In genomic region chr19:48246101-48246500, GRCh38 we compare ENCODE assay signal across 17 cellular contexts. TPM values are rescaled to one million over a fixed set of nuclear protein-coding genes. Genes with fewer than 3 reads are reported as not detected.
DNase-seq lines count a peak whose midpoint lies in the region; ATAC-seq, FAIRE-seq and TF ChIP-seq lines count a peak whose summit lies in the region.
"Had no signal": no experiment of that assay in that cellular context is flagged by ENCODE, and none has a peak within 500 bp of the region (broad histone marks: within the 10 kb centered on the region; RNA-seq: fewer than 3 reads in every experiment).

No MANE protein-coding gene starts in this region.

- CTCF ChIA-PET in endothelial cell of umbilical vein (lab: Charles Lee), result interaction anchor here (0.7 to 1.9 kb wide), 5 partner anchors 9 to 282 kb away, joined by 3 to 21 read pairs (median 4); partner anchors contain the start of gene CARD8

- TF ChIP-seq CTCF in left ventricle myocardium inferior (IDR thresholded peaks at IDR 0.05; ENCODE audit: borderline replicate concordance), result no peak
- TF ChIP-seq CTCF in heart left ventricle (IDR thresholded peaks at IDR 0.05), result no peak
- no peak for TF ChIP-seq CTCF in endothelial cell of umbilical vein (IDR thresholded peaks at IDR 0.05; ENCODE audit: extremely low read depth in 1 of 2, insufficient read depth in 1 of 2, low read depth in 1 of 2, low read length in 2 of 2)
- TF ChIP-seq CTCF in esophagus muscularis mucosa (IDR thresholded peaks at IDR 0.05), result no peak

- peak overlapping the region; percentile 12 for H3K4me3 ChIP-seq in left ventricle myocardium inferior
- H3K4me3 ChIP-seq in heart left ventricle, result no peak overlapping the region
- no peak overlapping the region for H3K4me3 ChIP-seq in endothelial cell of umbilical vein (replicated peaks in 1 of 3; ENCODE audit: insufficient read depth in 1 of 3, low read depth in 1 of 3, low read length in 3 of 3)
- H3K4me3 ChIP-seq in esophagus muscularis mucosa, result no peak overlapping the region
- H3K4me3 ChIP-seq: cardiac muscle cell, dorsolateral prefrontal cortex, HAP-1 had no signal

- no peaks in the 10 kb centered on the region for H3K9me1 ChIP-seq in endothelial cell of umbilical vein (replicated peaks; ENCODE audit: control insufficient read depth, extremely low read depth, insufficient read depth, low read length)

- H3K27ac ChIP-seq in left ventricle myocardium inferior (replicated peaks) (no peak overlapping the region), heart left ventricle (no peak overlapping the region), endothelial cell of umbilical vein (ENCODE audit: insufficient read depth, low read depth, low read length) (peak overlapping the region; percentile 15), esophagus muscularis mucosa (replicated peaks in 1 of 4) (no peak overlapping the region)
- H3K27ac ChIP-seq: cardiac muscle cell, dorsolateral prefrontal cortex, VCaP had no signal

- peaks cover 60% of the 10 kb centered on the region for H3K79me2 ChIP-seq in endothelial cell of umbilical vein (ENCODE audit: control insufficient read depth, insufficient read depth, low read length)

- H3K27ac Mint-ChIP-seq in T-helper 17 cell, result peak overlapping the region; percentile 95

- intact Hi-C loops in left ventricle myocardium inferior (cut with micrococcal nuclease) (no loop called here), heart left ventricle (cut with DNase I) (loop anchor here in 2 of 10 donors (5.0 kb wide), 2 partner anchors 34 to 44 kb away; no protein-coding TSS in a partner anchor), endothelial cell of umbilical vein (cut with micrococcal nuclease) (no loop called here), esophagus muscularis mucosa (cut with DNase I) (no loop called here)

- H3K9ac ChIP-seq in endothelial cell of umbilical vein (replicated peaks; ENCODE audit: extremely low read depth, insufficient read depth, low read length), result no peak overlapping the region

- no peak for DNase-seq in left ventricle myocardium inferior
- DNase-seq in heart left ventricle, result no peak
- no peak for DNase-seq in T-helper 17 cell
- DNase-seq in endothelial cell of umbilical vein (ENCODE audit: low read depth, low spot score), result no peak
- no peak for DNase-seq in esophagus muscularis mucosa (ENCODE audit: extremely low spot score)
- no peak for DNase-seq in Ammon's horn (ENCODE audit: low spot score)
- DNase-seq: dorsolateral prefrontal cortex, KG1, left ventricle myocardium superior, NCI-H1092, NCI-H524 had no signal

- H3K27me3 ChIP-seq in left ventricle myocardium inferior (ENCODE audit: low read depth), result no peaks in the 10 kb centered on the region
- H3K27me3 ChIP-seq in heart left ventricle, result no peaks in the 10 kb centered on the region
- H3K27me3 ChIP-seq in endothelial cell of umbilical vein (ENCODE audit: control insufficient read depth in 2 of 2, insufficient read depth in 2 of 2, low read length in 2 of 2), result no peaks in the 10 kb centered on the region
- H3K27me3 ChIP-seq in esophagus muscularis mucosa, result no peaks in the 10 kb centered on the region
- H3K27me3 ChIP-seq: cardiac muscle cell, dorsolateral prefrontal cortex had no signal

- no peak for TF ChIP-seq POLR2A in heart left ventricle (IDR thresholded peaks at IDR 0.05)
- TF ChIP-seq POLR2A in endothelial cell of umbilical vein (IDR thresholded peaks at IDR 0.05; ENCODE audit: low read depth, low read length), result no peak
- TF ChIP-seq POLR2A in esophagus muscularis mucosa (IDR thresholded peaks at IDR 0.05; ENCODE audit: low read depth), result no peak

- H3K36me3 Mint-ChIP-seq in T-helper 17 cell (ENCODE audit: low read depth), result peaks cover 4% of the 10 kb centered on the region

- peak overlapping the region; percentile 33 for H3K4me3 Mint-ChIP-seq in T-helper 17 cell

- ATAC-seq in heart left ventricle, result no peak
- no peak for ATAC-seq in T-helper 17 cell
- no peak for ATAC-seq in HG02884 (IDR thresholded peaks at IDR 0.05; ENCODE audit: unreplicated experiment)
- no peak for ATAC-seq in GM18909 (IDR thresholded peaks at IDR 0.05; ENCODE audit: poor library complexity, unreplicated experiment)
- ATAC-seq: left ventricle myocardium superior, sciatic nerve had no signal

- H4K20me1 ChIP-seq in endothelial cell of umbilical vein (replicated peaks; ENCODE audit: control insufficient read depth, extremely low read depth, insufficient read depth, low read length), result no peaks in the 10 kb centered on the region

- POLR2A ChIA-PET in endothelial cell of umbilical vein (lab: Charles Lee), result no interaction called here

- H3K9me3 ChIP-seq in left ventricle myocardium inferior (replicated peaks) (no peaks in the 10 kb centered on the region), heart left ventricle (no peaks in the 10 kb centered on the region), T-helper 17 cell (ENCODE audit: control insufficient read depth, low read length, poor library complexity, severe bottlenecking) (no peaks in the 10 kb centered on the region), endothelial cell of umbilical vein (replicated peaks; ENCODE audit: control insufficient read depth, insufficient read depth, low read length) (no peaks in the 10 kb centered on the region), esophagus muscularis mucosa (no peaks in the 10 kb centered on the region)
- H3K9me3 ChIP-seq: HAP-1 had no signal

- peak overlapping the region; percentile 100 for H3K4me2 ChIP-seq in endothelial cell of umbilical vein (ENCODE audit: insufficient read depth, low read length)

- dilution Hi-C loops in endothelial cell of umbilical vein (cut with MboI; ENCODE audit: extremely low pct_ligation_motif_present, low sequenced_read_pairs), result no loop called here

- FAIRE-seq in endothelial cell of umbilical vein (lab: Jason Lieb, UNC), result no peak

- peaks cover 46% of the 10 kb centered on the region for H3K4me1 Mint-ChIP-seq in T-helper 17 cell

- BruUV-seq in endothelial cell of umbilical vein (replicated peaks; lab: Mats Ljungman, UMichigan), result no TSS peak

- TF ChIP-seq EP300 in esophagus muscularis mucosa (IDR thresholded peaks at IDR 0.05), result no peak

- WGBS in heart left ventricle, 4 donors, result 65 to 73% (median 70%) methylated on average over 5 of the region's 5 CpGs
- 81% methylated on average over 5 of the region's 5 CpGs for WGBS in esophagus muscularis mucosa

- peaks cover 54% of the 10 kb centered on the region for H3K4me1 ChIP-seq in left ventricle myocardium inferior
- H3K4me1 ChIP-seq in heart left ventricle, result peaks cover 0 to 58% (median 17%) of the 10 kb centered on the region in 12 donors
- peaks cover 55% of the 10 kb centered on the region for H3K4me1 ChIP-seq in endothelial cell of umbilical vein (ENCODE audit: control insufficient read depth, extremely low read depth, insufficient read depth, low read length)
- peaks cover 0 to 16% (median 5%) of the 10 kb centered on the region in 4 donors for H3K4me1 ChIP-seq in esophagus muscularis mucosa
- H3K4me1 ChIP-seq: HAP-1 had no signal

- no peaks in the 10 kb centered on the region for H3K27me3 Mint-ChIP-seq in T-helper 17 cell

- H2AFZ ChIP-seq in endothelial cell of umbilical vein (ENCODE audit: low read depth, low read length), result no peak overlapping the region

- H3K36me3 ChIP-seq in left ventricle myocardium inferior (peaks cover 43% of the 10 kb centered on the region), heart left ventricle (peaks cover 0 to 67% (median 36%) of the 10 kb centered on the region in 9 donors), endothelial cell of umbilical vein (ENCODE audit: control insufficient read depth in 2 of 2, extremely low read depth in 1 of 2, insufficient read depth in 2 of 2, low read length in 2 of 2) (peaks cover 0 to 20% of the 10 kb centered on the region in 2 experiments), esophagus muscularis mucosa (peaks cover 4 to 44% (median 23%) of the 10 kb centered on the region in 4 donors)
- H3K36me3 ChIP-seq: HAP-1 had no signal

TF ChIP-seq in endothelial cell of umbilical vein, 7 proteins besides CTCF, POLR2A, EP300 and RAD21 (continues in another document):
- TF ChIP-seq EZH2 (IDR thresholded peaks at IDR 0.05; ENCODE audit: borderline replicate concordance, low read depth, low read length, severe bottlenecking) (no peak), POLR2AphosphoS5 (IDR thresholded peaks at IDR 0.05; ENCODE audit: insufficient read depth, low read depth, low read length) (no peak), MAX (IDR thresholded peaks at IDR 0.05; ENCODE audit: insufficient read depth, insufficient read length) (no peak), MYC (IDR thresholded peaks at IDR 0.05; ENCODE audit: low read depth, low read length) (no peak)

RNA-seq across cellular contexts. Expression of gene CARD8, which starts 9.6 kb away (rescaled TPM):
- total RNA-seq in left ventricle myocardium inferior (33.3 TPM), heart left ventricle (10 to 100 TPM; 18.3 to 49.0 (median 28.8) TPM), T-helper 17 cell (100 to 1,000 TPM; 127 to 164 TPM), endothelial cell of umbilical vein (123 and 156 TPM in 2 replicates), esophagus muscularis mucosa (10 to 100 TPM; 17.7 to 22.3 (median 20.9) TPM)
- polyA plus RNA-seq in heart left ventricle (10 to 100 TPM; 22.6 to 23.1 TPM), endothelial cell of umbilical vein (57.3 and 64.6 TPM in 2 replicates)
- 53.3 and 56.2 TPM in 2 replicates for polyA plus RNA-seq in endothelial cell of umbilical vein (2011; cell fraction: cytosol; rRNA removed)
- polyA plus RNA-seq in endothelial cell of umbilical vein (2011; cell fraction: nucleus; rRNA removed), result 398 and 519 TPM in 2 replicates
- polyA plus RNA-seq in endothelial cell of umbilical vein (2012), result 158 and 170 TPM in 2 replicates
- polyA minus RNA-seq in endothelial cell of umbilical vein, result 67.7 and 82.8 TPM in 2 replicates
- 4.3 TPM for polyA minus RNA-seq in endothelial cell of umbilical vein (2011; cell fraction: cytosol; rRNA and poly(A)+ RNA removed)
- polyA minus RNA-seq in endothelial cell of umbilical vein (2011; cell fraction: nucleus; rRNA and poly(A)+ RNA removed), result 143 and 242 TPM in 2 replicates

RNA-seq across cellular contexts. Expression of gene ZNF114, which starts 23.8 kb away (rescaled TPM):
- total RNA-seq in left ventricle myocardium inferior (0.55 TPM), heart left ventricle (1 to 10 TPM in 1 of 9 donors, under 1 TPM in 6, not detected in 2; 0.16 to 1.5 (median 0.32) TPM), T-helper 17 cell (not detected), endothelial cell of umbilical vein (0.39 and 1.5 TPM in 2 replicates), esophagus muscularis mucosa (under 1 TPM in 2 of 4 donors, not detected in 2; 0.26 to 0.46 TPM)
- polyA plus RNA-seq in heart left ventricle (1 to 10 TPM in 1 of 2 donors, under 1 TPM in 1; 0.19 to 1.0 TPM), endothelial cell of umbilical vein (0.12 and 0.38 TPM in 2 replicates)
- polyA plus RNA-seq in endothelial cell of umbilical vein (2011; cell fraction: cytosol; rRNA removed), result 0.44 and 0.68 TPM in 2 replicates
- 0.24 and 0.34 TPM in 2 replicates for polyA plus RNA-seq in endothelial cell of umbilical vein (2011; cell fraction: nucleus; rRNA removed)
- polyA plus RNA-seq in endothelial cell of umbilical vein (2012), result 0.35 and 0.36 TPM in 2 replicates
- polyA minus RNA-seq in endothelial cell of umbilical vein, result 1.1 TPM in 1 of 2 replicates, not detected in the other
- 5.5 TPM for polyA minus RNA-seq in endothelial cell of umbilical vein (2011; cell fraction: cytosol; rRNA and poly(A)+ RNA removed)
- polyA minus RNA-seq in endothelial cell of umbilical vein (2011; cell fraction: nucleus; rRNA and poly(A)+ RNA removed), result 0.48 and 0.96 TPM in 2 replicates
